1 cellular context compared by ENCODE assay signal in the genomic region with DNA sequence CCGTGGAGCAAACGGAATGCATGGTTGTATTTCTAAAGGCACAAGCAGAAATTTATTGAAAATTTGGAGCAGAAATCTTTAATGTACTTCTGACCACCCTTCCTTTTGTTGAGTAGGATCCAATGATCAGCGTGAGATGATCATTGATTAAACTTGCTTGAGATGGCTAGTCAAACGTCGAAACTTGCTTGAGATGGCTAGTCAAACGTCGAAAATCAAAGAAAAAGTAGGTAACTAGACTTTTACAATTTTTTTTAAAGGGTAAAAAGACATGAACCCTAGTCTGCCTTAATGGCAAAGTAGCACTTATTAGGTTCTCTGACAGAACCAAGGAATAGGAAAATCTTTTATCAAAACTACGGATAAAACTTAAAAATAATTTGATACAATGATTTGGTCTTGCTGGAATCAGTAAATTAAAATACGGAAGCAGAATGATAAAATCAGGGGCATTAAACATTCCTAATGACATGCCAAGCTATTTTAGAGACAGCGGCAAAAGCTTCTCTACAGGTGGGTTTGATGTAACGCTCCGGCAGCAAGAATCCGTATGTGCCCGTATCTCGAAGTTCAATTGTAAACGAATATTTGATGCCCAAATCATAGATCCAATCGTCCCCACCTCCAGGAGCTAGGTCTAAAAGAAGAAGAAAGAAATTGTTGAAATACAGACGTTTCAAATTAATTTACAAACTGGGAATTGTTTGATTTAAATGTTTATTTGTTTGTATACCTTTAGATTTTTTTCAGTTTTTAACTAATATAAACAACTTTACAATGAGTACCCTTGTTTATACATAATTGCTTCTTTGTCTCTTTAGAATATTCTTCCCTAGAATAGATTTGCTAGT.
TF ChIP-seq lines count a peak whose summit lies in the region.

No MANE protein-coding gene starts in this region.

TF ChIP-seq in GM23338, 12 proteins besides CTCF, POLR2A, EP300 and RAD21 (continued from another document):
- TF ChIP-seq, protein P1, sequence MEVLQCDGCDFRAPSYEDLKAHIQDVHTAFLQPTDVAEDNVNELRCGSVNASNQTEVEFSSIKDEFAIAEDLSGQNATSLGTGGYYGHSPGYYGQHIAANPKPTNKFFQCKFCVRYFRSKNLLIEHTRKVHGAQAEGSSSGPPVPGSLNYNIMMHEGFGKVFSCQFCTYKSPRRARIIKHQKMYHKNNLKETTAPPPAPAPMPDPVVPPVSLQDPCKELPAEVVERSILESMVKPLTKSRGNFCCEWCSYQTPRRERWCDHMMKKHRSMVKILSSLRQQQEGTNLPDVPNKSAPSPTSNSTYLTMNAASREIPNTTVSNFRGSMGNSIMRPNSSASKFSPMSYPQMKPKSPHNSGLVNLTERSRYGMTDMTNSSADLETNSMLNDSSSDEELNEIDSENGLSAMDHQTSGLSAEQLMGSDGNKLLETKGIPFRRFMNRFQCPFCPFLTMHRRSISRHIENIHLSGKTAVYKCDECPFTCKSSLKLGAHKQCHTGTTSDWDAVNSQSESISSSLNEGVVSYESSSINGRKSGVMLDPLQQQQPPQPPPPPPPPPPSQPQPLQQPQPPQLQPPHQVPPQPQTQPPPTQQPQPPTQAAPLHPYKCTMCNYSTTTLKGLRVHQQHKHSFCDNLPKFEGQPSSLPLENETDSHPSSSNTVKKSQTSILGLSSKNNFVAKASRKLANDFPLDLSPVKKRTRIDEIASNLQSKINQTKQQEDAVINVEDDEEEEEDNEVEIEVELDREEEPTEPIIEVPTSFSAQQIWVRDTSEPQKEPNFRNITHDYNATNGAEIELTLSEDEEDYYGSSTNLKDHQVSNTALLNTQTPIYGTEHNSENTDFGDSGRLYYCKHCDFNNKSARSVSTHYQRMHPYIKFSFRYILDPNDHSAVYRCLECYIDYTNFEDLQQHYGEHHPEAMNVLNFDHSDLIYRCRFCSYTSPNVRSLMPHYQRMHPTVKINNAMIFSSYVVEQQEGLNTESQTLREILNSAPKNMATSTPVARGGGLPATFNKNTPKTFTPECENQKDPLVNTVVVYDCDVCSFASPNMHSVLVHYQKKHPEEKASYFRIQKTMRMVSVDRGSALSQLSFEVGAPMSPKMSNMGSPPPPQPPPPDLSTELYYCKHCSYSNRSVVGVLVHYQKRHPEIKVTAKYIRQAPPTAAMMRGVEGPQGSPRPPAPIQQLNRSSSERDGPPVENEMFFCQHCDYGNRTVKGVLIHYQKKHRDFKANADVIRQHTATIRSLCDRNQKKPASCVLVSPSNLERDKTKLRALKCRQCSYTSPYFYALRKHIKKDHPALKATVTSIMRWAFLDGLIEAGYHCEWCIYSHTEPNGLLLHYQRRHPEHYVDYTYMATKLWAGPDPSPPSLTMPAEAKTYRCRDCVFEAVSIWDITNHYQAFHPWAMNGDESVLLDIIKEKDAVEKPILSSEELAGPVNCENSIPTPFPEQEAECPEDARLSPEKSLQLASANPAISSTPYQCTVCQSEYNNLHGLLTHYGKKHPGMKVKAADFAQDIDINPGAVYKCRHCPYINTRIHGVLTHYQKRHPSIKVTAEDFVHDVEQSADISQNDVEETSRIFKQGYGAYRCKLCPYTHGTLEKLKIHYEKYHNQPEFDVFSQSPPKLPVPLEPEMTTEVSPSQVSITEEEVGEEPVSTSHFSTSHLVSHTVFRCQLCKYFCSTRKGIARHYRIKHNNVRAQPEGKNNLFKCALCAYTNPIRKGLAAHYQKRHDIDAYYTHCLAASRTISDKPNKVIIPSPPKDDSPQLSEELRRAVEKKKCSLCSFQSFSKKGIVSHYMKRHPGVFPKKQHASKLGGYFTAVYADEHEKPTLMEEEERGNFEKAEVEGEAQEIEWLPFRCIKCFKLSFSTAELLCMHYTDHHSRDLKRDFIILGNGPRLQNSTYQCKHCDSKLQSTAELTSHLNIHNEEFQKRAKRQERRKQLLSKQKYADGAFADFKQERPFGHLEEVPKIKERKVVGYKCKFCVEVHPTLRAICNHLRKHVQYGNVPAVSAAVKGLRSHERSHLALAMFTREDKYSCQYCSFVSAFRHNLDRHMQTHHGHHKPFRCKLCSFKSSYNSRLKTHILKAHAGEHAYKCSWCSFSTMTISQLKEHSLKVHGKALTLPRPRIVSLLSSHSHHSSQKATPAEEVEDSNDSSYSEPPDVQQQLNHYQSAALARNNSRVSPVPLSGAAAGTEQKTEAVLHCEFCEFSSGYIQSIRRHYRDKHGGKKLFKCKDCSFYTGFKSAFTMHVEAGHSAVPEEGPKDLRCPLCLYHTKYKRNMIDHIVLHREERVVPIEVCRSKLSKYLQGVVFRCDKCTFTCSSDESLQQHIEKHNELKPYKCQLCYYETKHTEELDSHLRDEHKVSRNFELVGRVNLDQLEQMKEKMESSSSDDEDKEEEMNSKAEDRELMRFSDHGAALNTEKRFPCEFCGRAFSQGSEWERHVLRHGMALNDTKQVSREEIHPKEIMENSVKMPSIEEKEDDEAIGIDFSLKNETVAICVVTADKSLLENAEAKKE (CRISPR knock-in tag; IDR thresholded peaks at IDR 0.05) = no peak
- TF ChIP-seq EZH2phosphoT487 (IDR thresholded peaks at IDR 0.05; ENCODE audit: unreplicated experiment) = no peak
- TF ChIP-seq EZH2 (IDR thresholded peaks at IDR 0.05; ENCODE audit: low read depth, unreplicated experiment) = no peak
- TF ChIP-seq ZNF114 (CRISPR knock-in tag; IDR thresholded peaks at IDR 0.05) = no peak
- TF ChIP-seq CREB1 (CRISPR knock-in tag; IDR thresholded peaks at IDR 0.05; ENCODE audit: low read depth) = no peak
TF ChIP-seq in GM23338: peak in this region for 0.
